In genomic region chr12:100164153-100164704, GRCh38 we compare ENCODE assay signal across 8 cellular contexts. TPM values are rescaled to one million over a fixed set of nuclear protein-coding genes. Genes with fewer than 3 reads are reported as not detected.
DNase-seq lines count a peak whose midpoint lies in the region; ATAC-seq and TF ChIP-seq lines count a peak whose summit lies in the region.

No MANE protein-coding gene starts in this region.

- peaks cover 6 to 14% (median 12%) of the 10 kb centered on the region in 4 donors for H3K4me1 ChIP-seq in upper lobe of left lung

- no peak for TF ChIP-seq EP300 in upper lobe of left lung (IDR thresholded peaks at IDR 0.05)

- H3K27me3 ChIP-seq in HL-60 (ENCODE audit: insufficient read depth, poor library complexity, severe bottlenecking) (no peaks in the 10 kb centered on the region), upper lobe of left lung (no peaks in the 10 kb centered on the region)

- no peaks in the 10 kb centered on the region for H3K36me3 ChIP-seq in upper lobe of left lung

- no peak for TF ChIP-seq POLR2A in upper lobe of left lung (IDR thresholded peaks at IDR 0.05)

- 44 to 54% methylated on average over 7 of the region's 7 CpGs for WGBS in upper lobe of left lung, 2 donors

- peak overlapping the region; percentile 36 for H3K27ac ChIP-seq in HL-60 (replicated peaks)
- H3K27ac ChIP-seq in coronary artery: no peak overlapping the region
- no peak overlapping the region for H3K27ac ChIP-seq in upper lobe of left lung

- H3K4me3 ChIP-seq in HL-60 (replicated peaks; ENCODE audit: insufficient read depth, low read length) (peak overlapping the region; percentile 17; the same call in 1 of the 2 replicates), coronary artery (peak overlapping the region; percentile 54), retinal pigment epithelial cell (ENCODE audit: low read length) (peak overlapping the region; percentile 44), upper lobe of left lung (peak overlapping the region in 2 of 4 donors; percentile 26 to 38)

- peak in 1 of 2 experiments; percentile 31 for DNase-seq in HL-60 (ENCODE audit: low read depth in 1 of 2, low spot score in 1 of 2)
- DNase-seq in coronary artery (ENCODE audit: low spot score): no peak
- no peak for DNase-seq in retinal pigment epithelial cell (ENCODE audit: low read depth)
- no peak for DNase-seq in upper lobe of left lung
- DNase-seq in RKO (ENCODE audit: low spot score): no peak
- DNase-seq in COLO668 (lab: John Stamatoyannopoulos, UW; ENCODE audit: unreplicated experiment): no peak

- TF ChIP-seq CTCF in HL-60 (IDR thresholded peaks at IDR 0.05; ENCODE audit: insufficient read depth, low read length) (no peak), coronary artery (IDR thresholded peaks at IDR 0.05) (no peak), retinal pigment epithelial cell (conservative IDR thresholded peaks at IDR 0.05; ENCODE audit: low read depth, low read length) (no peak), upper lobe of left lung (IDR thresholded peaks at IDR 0.05) (no peak)

- ATAC-seq in GM21423 (IDR thresholded peaks at IDR 0.05; ENCODE audit: unreplicated experiment): peak; percentile 9
- ATAC-seq in HG03565 (IDR thresholded peaks at IDR 0.05; ENCODE audit: unreplicated experiment): no peak
- ATAC-seq in upper lobe of left lung (ENCODE audit: low FRiP score in 2 of 2): no peak

- H3K9me3 ChIP-seq in upper lobe of left lung: no peaks in the 10 kb centered on the region

RNA-seq across cellular contexts. Expression of gene BLTP3B, which starts 21.6 kb away (rescaled TPM):
- 10 to 100 TPM; 12.8 to 37.5 (median 28.7) TPM for total RNA-seq in upper lobe of left lung

RNA-seq across cellular contexts. Expression of gene ACTR6, which starts 36.4 kb away (rescaled TPM):
- total RNA-seq in upper lobe of left lung: 10 to 100 TPM in 4 of 6 donors, 1 to 10 TPM in 2; 3.6 to 27.7 (median 16.3) TPM
